In the genomic region with DNA sequence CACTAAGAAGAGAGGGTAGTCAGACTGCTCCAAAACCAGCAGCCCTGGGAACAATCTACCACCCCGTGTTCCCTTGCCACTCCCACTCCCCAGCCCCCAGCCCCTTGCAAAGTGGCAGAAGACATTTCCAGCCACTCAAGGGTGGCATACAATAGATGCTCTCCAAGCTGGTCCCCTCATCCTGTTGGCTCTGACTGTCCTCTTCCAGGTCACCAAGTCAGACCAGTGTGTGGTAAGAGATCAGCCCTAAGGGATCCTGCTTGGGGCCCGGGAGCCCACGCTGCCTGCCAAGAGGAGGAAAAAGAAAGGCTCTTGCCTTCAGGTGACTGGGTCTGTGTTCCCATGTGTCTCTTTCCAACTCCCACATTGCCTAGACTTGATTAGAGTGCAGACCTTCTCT, we compare ENCODE assay signal across 16 cellular contexts.
"Had no signal": no experiment of that assay in that cellular context is flagged by ENCODE, and none has a peak within 500 bp of the region (broad histone marks: within the 10 kb centered on the region; RNA-seq: fewer than 3 reads in every experiment).

No MANE protein-coding gene starts in this region.

- H3K4me3 Mint-ChIP-seq: central memory CD8-positive, alpha-beta T cell; natural killer cell; stimulated activated memory B cell treated with anti-CD40 and anti-IgM and Interleukin-4, amounts not matched to agents 10 μg/mL and 1 μg/mL and 100 μg/mL, for 72 hours; stimulated activated naive CD8-positive, alpha-beta T cell treated with anti-CD3 and anti-CD28 coated beads, Interleukin-15, amount 100 ng/mL, for 72 hours had no signal

- H3K4me1 Mint-ChIP-seq: central memory CD8-positive, alpha-beta T cell; natural killer cell; stimulated activated memory B cell treated with anti-CD40 and anti-IgM and Interleukin-4, amounts not matched to agents 10 μg/mL and 1 μg/mL and 100 μg/mL, for 72 hours; stimulated activated naive CD8-positive, alpha-beta T cell treated with anti-CD3 and anti-CD28 coated beads, Interleukin-15, amount 100 ng/mL, for 72 hours had no signal

- H3K9me3 ChIP-seq: breast epithelium, heart right ventricle, mucosa of descending colon, neutrophil, thoracic aorta, transverse colon had no signal

- H3K4me3 ChIP-seq: breast epithelium, heart right ventricle, lung, mucosa of descending colon, thoracic aorta, transverse colon had no signal

- H3K27me3 ChIP-seq: breast epithelium, heart right ventricle, transverse colon had no signal

- ATAC-seq: esophagus mucosa; heart right ventricle; left ventricle myocardium superior; stimulated activated memory B cell treated with anti-CD40 and anti-IgM and Interleukin-4, amounts not matched to agents 10 μg/mL and 1 μg/mL and 100 μg/mL, for 72 hours; stimulated activated naive CD8-positive, alpha-beta T cell treated with anti-CD3 and anti-CD28 coated beads, Interleukin-15, amount 100 ng/mL, for 72 hours had no signal

- H3K27ac Mint-ChIP-seq: natural killer cell; stimulated activated memory B cell treated with anti-CD40 and anti-IgM and Interleukin-4, amounts not matched to agents 10 μg/mL and 1 μg/mL and 100 μg/mL, for 72 hours; stimulated activated naive CD8-positive, alpha-beta T cell treated with anti-CD3 and anti-CD28 coated beads, Interleukin-15, amount 100 ng/mL, for 72 hours had no signal

- H3K9me3 Mint-ChIP-seq: central memory CD8-positive, alpha-beta T cell; natural killer cell; stimulated activated memory B cell treated with anti-CD40 and anti-IgM and Interleukin-4, amounts not matched to agents 10 μg/mL and 1 μg/mL and 100 μg/mL, for 72 hours; stimulated activated naive CD8-positive, alpha-beta T cell treated with anti-CD3 and anti-CD28 coated beads, Interleukin-15, amount 100 ng/mL, for 72 hours had no signal

- H3K27me3 Mint-ChIP-seq: stimulated activated naive CD8-positive, alpha-beta T cell treated with anti-CD3 and anti-CD28 coated beads, Interleukin-15, amount 100 ng/mL, for 72 hours had no signal

- DNase-seq: effector memory CD4-positive, alpha-beta T cell; heart right ventricle; hypothalamus; left ventricle myocardium superior; mucosa of descending colon; natural killer cell; stimulated activated CD4-positive, alpha-beta T cell treated with anti-CD3 and anti-CD28 coated beads, Interleukin-4, amount 100 ng/mL, for 1 hour; stimulated activated naive CD8-positive, alpha-beta T cell treated with anti-CD3 and anti-CD28 coated beads, Interleukin-15, amount 100 ng/mL, for 72 hours; transverse colon had no signal

- H3K36me3 Mint-ChIP-seq: natural killer cell; stimulated activated memory B cell treated with anti-CD40 and anti-IgM and Interleukin-4, amounts not matched to agents 10 μg/mL and 1 μg/mL and 100 μg/mL, for 72 hours had no signal

- H3K27ac ChIP-seq: neutrophil, thoracic aorta had no signal

- H3K36me3 ChIP-seq: breast epithelium, heart right ventricle, thoracic aorta, transverse colon had no signal
